Comparison of ENCODE assay signal across 8 cellular contexts in the genomic region with DNA sequence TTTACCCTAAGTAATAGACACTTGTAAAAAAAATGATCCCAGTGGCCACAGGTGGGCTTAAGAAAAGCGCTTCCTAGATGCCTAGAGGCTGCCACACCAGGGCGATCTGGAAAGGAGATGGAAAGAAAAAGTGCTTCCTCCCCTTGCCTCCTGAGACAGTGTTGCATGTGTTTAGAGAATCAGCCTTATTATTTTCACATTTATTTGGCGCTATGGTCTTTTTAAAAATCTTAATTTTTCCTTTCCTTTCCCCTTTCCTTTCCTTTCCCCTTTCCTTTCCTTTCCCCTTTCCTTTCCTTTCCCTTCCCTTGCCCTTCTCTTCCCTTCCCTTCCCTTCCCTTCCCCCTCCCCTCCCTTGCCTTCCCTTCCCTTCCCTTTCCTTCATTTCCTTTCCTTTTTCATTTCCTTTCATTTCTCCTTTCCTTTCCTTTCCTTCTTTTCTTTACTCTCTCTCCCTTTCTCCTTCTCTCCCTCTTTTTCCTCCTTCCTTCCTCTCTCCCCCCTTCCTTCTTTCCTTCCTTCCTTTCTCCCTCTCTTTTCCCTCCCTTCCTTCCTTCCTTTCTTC. TPM values are rescaled to one million over a fixed set of nuclear protein-coding genes. Genes with fewer than 3 reads are reported as not detected.
"Had no signal": no experiment of that assay in that cellular context is flagged by ENCODE, and none has a peak within 500 bp of the region (broad histone marks: within the 10 kb centered on the region; RNA-seq: fewer than 3 reads in every experiment).

No MANE protein-coding gene starts in this region.

- DNase-seq: IMR-90, KBM-7, KG1 had no signal

- H3K9ac ChIP-seq: KMS-11 had no signal

- H3K27ac Mint-ChIP-seq: IgD-negative memory B cell had no signal

- FAIRE-seq: HTR-8/SVneo had no signal

- H3K36me3 Mint-ChIP-seq: IgD-negative memory B cell had no signal

- H3K4me2 ChIP-seq: KMS-11 had no signal

- H3K4me3 Mint-ChIP-seq: IgD-negative memory B cell had no signal

- H3K9me3 Mint-ChIP-seq: IgD-negative memory B cell had no signal

- H3K27ac ChIP-seq: HL-60, KMS-11 had no signal

RNA-seq across cellular contexts. Expression of a gene that starts 7.1 kb away (rescaled TPM):
- total RNA-seq: HT-29 had no signal
- polyA plus RNA-seq: IgD-negative memory B cell had no signal
